ENCODE assay signal across 1 cellular context in the genomic region with DNA sequence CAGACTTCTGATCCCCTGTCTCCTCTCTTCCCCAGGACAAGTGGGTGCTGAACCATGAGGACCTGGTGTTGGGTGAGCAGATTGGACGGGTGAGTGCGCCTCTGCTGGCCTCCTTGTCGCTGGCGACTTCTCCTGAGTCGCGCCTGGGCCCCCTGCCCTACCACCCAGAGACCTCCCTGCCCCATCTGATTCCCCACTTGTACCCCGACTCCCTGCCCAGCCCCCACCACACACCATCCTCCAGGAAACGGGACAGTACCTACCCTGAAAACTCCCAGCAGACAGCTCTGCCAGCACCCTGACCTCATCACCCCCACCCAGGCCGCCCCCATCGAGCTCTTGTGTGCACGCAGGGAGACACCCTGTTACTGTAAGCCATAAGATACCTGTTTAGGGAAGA.
TF ChIP-seq lines count a peak whose summit lies in the region.

No MANE protein-coding gene starts in this region.

TF ChIP-seq in HepG2, 621 proteins besides CTCF, POLR2A, EP300 and RAD21:
- no peak for TF ChIP-seq HOXA3 (CRISPR knock-in tag; IDR thresholded peaks at IDR 0.05)
- TF ChIP-seq ZNF746 (CRISPR knock-in tag; IDR thresholded peaks at IDR 0.05) = no peak
- TF ChIP-seq ZNF567 (CRISPR knock-in tag; IDR thresholded peaks at IDR 0.05; ENCODE audit: borderline replicate concordance) = no peak
- no peak for TF ChIP-seq ZNF326 (CRISPR knock-in tag; IDR thresholded peaks at IDR 0.05; ENCODE audit: borderline replicate concordance)
- TF ChIP-seq, protein P1, sequence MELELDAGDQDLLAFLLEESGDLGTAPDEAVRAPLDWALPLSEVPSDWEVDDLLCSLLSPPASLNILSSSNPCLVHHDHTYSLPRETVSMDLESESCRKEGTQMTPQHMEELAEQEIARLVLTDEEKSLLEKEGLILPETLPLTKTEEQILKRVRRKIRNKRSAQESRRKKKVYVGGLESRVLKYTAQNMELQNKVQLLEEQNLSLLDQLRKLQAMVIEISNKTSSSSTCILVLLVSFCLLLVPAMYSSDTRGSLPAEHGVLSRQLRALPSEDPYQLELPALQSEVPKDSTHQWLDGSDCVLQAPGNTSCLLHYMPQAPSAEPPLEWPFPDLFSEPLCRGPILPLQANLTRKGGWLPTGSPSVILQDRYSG (CRISPR knock-in tag; IDR thresholded peaks at IDR 0.05) = no peak
- no peak for TF ChIP-seq AGO2 (optimal IDR thresholded peaks at IDR 0.05; ENCODE audit: low read depth, low read length)
